In genomic region chr18:70377317-70377799, GRCh38 we compare ENCODE assay signal across 16 cellular contexts.
DNase-seq lines count a peak whose midpoint lies in the region; ATAC-seq and TF ChIP-seq lines count a peak whose summit lies in the region.
"Had no signal": no experiment of that assay in that cellular context is flagged by ENCODE, and none has a peak within 500 bp of the region (broad histone marks: within the 10 kb centered on the region; RNA-seq: fewer than 3 reads in every experiment).

No MANE protein-coding gene starts in this region.

- DNase-seq in SK-N-SH, result peak; percentile 22
- no peak for DNase-seq in endodermal cell
- DNase-seq in mesenchymal stem cell, result peak; percentile 46
- no peak for DNase-seq in type B pancreatic cell (ENCODE audit: extremely low spot score, unreplicated experiment)
- DNase-seq in GM13977 (ENCODE audit: low spot score), result no peak
- DNase-seq: 8988T; anterior cingulate cortex; CD4-positive, alpha-beta T cell; cortex of kidney; Karpas-422; NCI-H1436 treated with DMSO at 0.1 percent for 48 hours; NCI-H510A treated with DMSO at 0.1 percent for 48 hours; stimulated activated CD4-positive, alpha-beta T cell treated with anti-CD3 and anti-CD28 coated beads, Interleukin-12 subunit alpha, Interleukin-12 subunit beta, amount 100 ng/mL, for 4 hours had no signal

- no peak overlapping the region for H2BK15ac ChIP-seq in mesenchymal stem cell (ENCODE audit: low read depth, poor library complexity, severe bottlenecking)

- POLR2A ChIA-PET in SK-N-SH (lab: Yijun Ruan, JAX), result no interaction called here

- peak overlapping the region in 1 of 2 experiments; percentile 50 for H3K18ac ChIP-seq in mesenchymal stem cell (ENCODE audit: low read depth in 1 of 2, low read length in 2 of 2)

- H3K36me3 ChIP-seq in SK-N-SH (replicated peaks in 1 of 2; ENCODE audit: control insufficient read depth in 1 of 2, insufficient read depth in 2 of 2, low read length in 1 of 2), result no peaks in the 10 kb centered on the region
- no peaks in the 10 kb centered on the region for H3K36me3 ChIP-seq in endodermal cell (ENCODE audit: control insufficient read depth, insufficient read depth, low read length)
- no peaks in the 10 kb centered on the region for H3K36me3 ChIP-seq in mesenchymal stem cell (ENCODE audit: control insufficient read depth in 1 of 2, insufficient read depth in 2 of 2, low read depth in 1 of 2, low read length in 2 of 2)

- H2AFZ ChIP-seq in SK-N-SH (ENCODE audit: low read depth), result 0 out of 2 replicates have a peak overlapping the region, but pooled peaks have one; percentile 32
- H2AFZ ChIP-seq in mesenchymal stem cell (ENCODE audit: low read depth, low read length), result no peak overlapping the region

- H3K23ac ChIP-seq in mesenchymal stem cell (ENCODE audit: low read length in 2 of 2), result no peak overlapping the region

- no peak for TF ChIP-seq RAD21 in SK-N-SH (IDR thresholded peaks at IDR 0.05; ENCODE audit: low read length)

- WGBS in SK-N-SH (ENCODE audit: low lambda C conversion rate), result 74% methylated on average over 8 of the region's 8 CpGs
- WGBS in endodermal cell (ENCODE audit: insufficient coverage in 1 of 2, insufficient read length in 1 of 2), 2 experiments, result 90 to 96% methylated on average over 6 to 8 of the region's 8 CpGs
- WGBS in mesenchymal stem cell, result 69% methylated on average over 8 of the region's 8 CpGs

- no peak overlapping the region for H3K4ac ChIP-seq in mesenchymal stem cell (ENCODE audit: low read depth in 1 of 2, low read length in 2 of 2)

- in situ Hi-C loops in GM13977 (cut with MboI; ENCODE audit: low pct_unique_long_range_greater_than_20kb, low sequenced_read_pairs, unreplicated experiment), result no loop called here

- no peak for TF ChIP-seq EP300 in SK-N-SH (IDR thresholded peaks at IDR 0.05; ENCODE audit: borderline replicate concordance in 1 of 2, low read depth in 1 of 2, low read length in 1 of 2)

- peaks cover 3% of the 10 kb centered on the region for H3K9me3 Mint-ChIP-seq in endodermal cell
- H3K9me3 Mint-ChIP-seq in type B pancreatic cell, result peaks cover 8% of the 10 kb centered on the region
- H3K9me3 Mint-ChIP-seq: CD4-positive, alpha-beta T cell had no signal

- H2AK5ac ChIP-seq in mesenchymal stem cell (ENCODE audit: low read length, severe bottlenecking), result no peak overlapping the region

- no peak overlapping the region for H3K14ac ChIP-seq in mesenchymal stem cell (ENCODE audit: low read length in 2 of 2)

- H4K20me1 ChIP-seq in SK-N-SH (ENCODE audit: insufficient read depth), result no peaks in the 10 kb centered on the region

- H3K4me3 Mint-ChIP-seq in endodermal cell (no peak overlapping the region), type B pancreatic cell (peak overlapping the region; percentile 24)
- H3K4me3 Mint-ChIP-seq: CD4-positive, alpha-beta T cell had no signal

- H3K27ac Mint-ChIP-seq in endodermal cell (peak overlapping the region; percentile 15), type B pancreatic cell (peak overlapping the region; percentile 65)
- H3K27ac Mint-ChIP-seq: CD4-positive, alpha-beta T cell had no signal

- H2BK120ac ChIP-seq in mesenchymal stem cell (ENCODE audit: low read depth, low read length), result no peak overlapping the region

- H4K91ac ChIP-seq in mesenchymal stem cell (ENCODE audit: low read length), result no peak overlapping the region

- H3K36me3 Mint-ChIP-seq in endodermal cell (ENCODE audit: low read depth) (no peaks in the 10 kb centered on the region), type B pancreatic cell (peaks cover 5% of the 10 kb centered on the region)

- H3K79me1 ChIP-seq in mesenchymal stem cell (replicated peaks; ENCODE audit: low read length, poor library complexity, severe bottlenecking), result no peaks in the 10 kb centered on the region

- no peak overlapping the region for H2BK12ac ChIP-seq in mesenchymal stem cell (ENCODE audit: low read length in 2 of 2)

- H3K4me1 ChIP-seq in SK-N-SH (ENCODE audit: control insufficient read depth in 1 of 2, insufficient read depth in 2 of 2, low read depth in 1 of 2, low read length in 1 of 2) (peaks cover 6% of the 10 kb centered on the region in 2 experiments; a peak in 1 of 4 replicates), endodermal cell (ENCODE audit: control insufficient read depth, insufficient read depth, low read length) (peaks cover 16% of the 10 kb centered on the region), mesenchymal stem cell (ENCODE audit: control insufficient read depth, insufficient read depth, low read depth, low read length) (peaks cover 4% of the 10 kb centered on the region)

- H3K4me1 Mint-ChIP-seq in endodermal cell, result peaks cover 47% of the 10 kb centered on the region
- H3K4me1 Mint-ChIP-seq in type B pancreatic cell (ENCODE audit: unreplicated experiment), result peaks cover 46% of the 10 kb centered on the region

- no peaks in the 10 kb centered on the region for H3K9me2 ChIP-seq in SK-N-SH

- H3K9me3 ChIP-seq in SK-N-SH (no peaks in the 10 kb centered on the region), endodermal cell (ENCODE audit: control insufficient read depth, low read length) (no peaks in the 10 kb centered on the region), mesenchymal stem cell (ENCODE audit: control insufficient read depth, low read length) (no peaks in the 10 kb centered on the region)

- H3K9ac ChIP-seq in SK-N-SH (no peak overlapping the region), endodermal cell (ENCODE audit: extremely low read depth, low read length, poor library complexity, severe bottlenecking) (no peak overlapping the region), mesenchymal stem cell (ENCODE audit: low read length) (peak overlapping the region; percentile 11)

- no peak for ATAC-seq in SK-N-SH treated with all-trans-retinoic acid at 6 μM for 48 hours
- ATAC-seq in GM19324 (IDR thresholded peaks at IDR 0.05; ENCODE audit: low FRiP score, unreplicated experiment), result no peak
- ATAC-seq in HG02642 (IDR thresholded peaks at IDR 0.05; ENCODE audit: poor library complexity, unreplicated experiment), result no peak

- no peaks in the 10 kb centered on the region for H3K27me3 ChIP-seq in SK-N-SH (ENCODE audit: insufficient read depth)
- no peaks in the 10 kb centered on the region for H3K27me3 ChIP-seq in endodermal cell (ENCODE audit: control insufficient read depth, insufficient read depth, low read length, poor library complexity, severe bottlenecking)
- no peaks in the 10 kb centered on the region for H3K27me3 ChIP-seq in mesenchymal stem cell (ENCODE audit: control insufficient read depth in 1 of 2, insufficient read depth in 1 of 2, low read length in 2 of 2)

- no peak overlapping the region for H4K8ac ChIP-seq in mesenchymal stem cell (ENCODE audit: low read length)

- H3K27ac ChIP-seq in SK-N-SH (ENCODE audit: low read depth in 2 of 2, low read length in 1 of 2) (no peak overlapping the region), endodermal cell (ENCODE audit: low read depth, low read length) (no peak overlapping the region), mesenchymal stem cell (ENCODE audit: low read length, poor library complexity, severe bottlenecking) (peak overlapping the region; percentile 7)

- H3K27me3 Mint-ChIP-seq in endodermal cell (ENCODE audit: insufficient read depth) (no peaks in the 10 kb centered on the region), type B pancreatic cell (no peaks in the 10 kb centered on the region)

- CTCF ChIA-PET in SK-N-SH (lab: Yijun Ruan, JAX), result interaction anchor here (0.9 kb wide), 1 partner anchor 15 kb away, joined by 3 read pairs; no protein-coding TSS in a partner anchor

- no peaks in the 10 kb centered on the region for H3F3A ChIP-seq in SK-N-SH (replicated peaks; ENCODE audit: insufficient read depth)

- no peaks in the 10 kb centered on the region for H3K79me2 ChIP-seq in SK-N-SH (ENCODE audit: insufficient read depth)

- H2BK5ac ChIP-seq in mesenchymal stem cell (ENCODE audit: low read depth, low read length, poor library complexity, severe bottlenecking), result no peak overlapping the region

- no peak overlapping the region for H3K4me2 ChIP-seq in SK-N-SH
- H3K4me2 ChIP-seq in mesenchymal stem cell (ENCODE audit: low read length, poor library complexity, severe bottlenecking), result no peak overlapping the region

- TF ChIP-seq CTCF in SK-N-SH (IDR thresholded peaks at IDR 0.05), result no peak
- no peak for TF ChIP-seq CTCF in endodermal cell (conservative IDR thresholded peaks at IDR 0.05)
- no peak for TF ChIP-seq CTCF in type B pancreatic cell (conservative IDR thresholded peaks at IDR 0.05)
- no peak for TF ChIP-seq CTCF in GM13977 (IDR thresholded peaks at IDR 0.05; ENCODE audit: extremely low read depth, insufficient read depth, missing control alignments)

- H3K4me3 ChIP-seq in SK-N-SH (ENCODE audit: low read depth in 2 of 2, low read length in 1 of 2) (no peak overlapping the region), endodermal cell (ENCODE audit: low read length) (no peak overlapping the region), mesenchymal stem cell (ENCODE audit: insufficient read depth in 1 of 2, low read depth in 1 of 2, low read length in 2 of 2) (no peak overlapping the region)

TF ChIP-seq in SK-N-SH, 30 proteins besides CTCF, POLR2A, EP300 and RAD21 (continues in another document):
- TF ChIP-seq FOXJ3 (CRISPR knock-in tag; IDR thresholded peaks at IDR 0.05), result no peak

TF ChIP-seq in SK-N-SH treated with all-trans-retinoic acid at 6 μM for 48 hours, 23 proteins besides CTCF, POLR2A, EP300 and RAD21 (continues in another document):
- no peak for TF ChIP-seq ARNTL (CRISPR knock-in tag; IDR thresholded peaks at IDR 0.05; ENCODE audit: borderline replicate concordance, low read depth)
- no peak for TF ChIP-seq ZNF70 (CRISPR knock-in tag; IDR thresholded peaks at IDR 0.05)
- no peak for TF ChIP-seq ZFP30 (CRISPR knock-in tag; IDR thresholded peaks at IDR 0.05)
- TF ChIP-seq ZNF565 (CRISPR knock-in tag; conservative IDR thresholded peaks at IDR 0.05; ENCODE audit: low read depth), result no peak
- no peak for TF ChIP-seq ZC3H10 (CRISPR knock-in tag; IDR thresholded peaks at IDR 0.05)
- TF ChIP-seq ESRRG (CRISPR knock-in tag; IDR thresholded peaks at IDR 0.05), result no peak
- no peak for TF ChIP-seq OSR1 (CRISPR knock-in tag; IDR thresholded peaks at IDR 0.05)
- TF ChIP-seq CSDC2 (CRISPR knock-in tag; IDR thresholded peaks at IDR 0.05), result no peak
- TF ChIP-seq PPARA (CRISPR knock-in tag; IDR thresholded peaks at IDR 0.05; ENCODE audit: borderline replicate concordance), result no peak
- TF ChIP-seq ISL1 (CRISPR knock-in tag; IDR thresholded peaks at IDR 0.05), result no peak
- TF ChIP-seq, protein P1, sequence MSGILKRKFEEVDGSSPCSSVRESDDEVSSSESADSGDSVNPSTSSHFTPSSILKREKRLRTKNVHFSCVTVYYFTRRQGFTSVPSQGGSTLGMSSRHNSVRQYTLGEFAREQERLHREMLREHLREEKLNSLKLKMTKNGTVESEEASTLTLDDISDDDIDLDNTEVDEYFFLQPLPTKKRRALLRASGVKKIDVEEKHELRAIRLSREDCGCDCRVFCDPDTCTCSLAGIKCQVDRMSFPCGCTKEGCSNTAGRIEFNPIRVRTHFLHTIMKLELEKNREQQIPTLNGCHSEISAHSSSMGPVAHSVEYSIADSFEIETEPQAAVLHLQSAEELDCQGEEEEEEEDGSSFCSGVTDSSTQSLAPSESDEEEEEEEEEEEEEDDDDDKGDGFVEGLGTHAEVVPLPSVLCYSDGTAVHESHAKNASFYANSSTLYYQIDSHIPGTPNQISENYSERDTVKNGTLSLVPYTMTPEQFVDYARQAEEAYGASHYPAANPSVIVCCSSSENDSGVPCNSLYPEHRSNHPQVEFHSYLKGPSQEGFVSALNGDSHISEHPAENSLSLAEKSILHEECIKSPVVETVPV (CRISPR knock-in tag; IDR thresholded peaks at IDR 0.05), result no peak

Comparison
In these comparisons a context has a peak if more than half of its experiments do, and no peak if none do; other contexts are left out.
1. DNase-seq: peak in SK-N-SH (single experiment) and mesenchymal stem cell (single experiment); none in endodermal cell (single experiment), type B pancreatic cell (single experiment) and GM13977 (single experiment).